ENCODE assay signal across 1 cellular context in the genomic region with DNA sequence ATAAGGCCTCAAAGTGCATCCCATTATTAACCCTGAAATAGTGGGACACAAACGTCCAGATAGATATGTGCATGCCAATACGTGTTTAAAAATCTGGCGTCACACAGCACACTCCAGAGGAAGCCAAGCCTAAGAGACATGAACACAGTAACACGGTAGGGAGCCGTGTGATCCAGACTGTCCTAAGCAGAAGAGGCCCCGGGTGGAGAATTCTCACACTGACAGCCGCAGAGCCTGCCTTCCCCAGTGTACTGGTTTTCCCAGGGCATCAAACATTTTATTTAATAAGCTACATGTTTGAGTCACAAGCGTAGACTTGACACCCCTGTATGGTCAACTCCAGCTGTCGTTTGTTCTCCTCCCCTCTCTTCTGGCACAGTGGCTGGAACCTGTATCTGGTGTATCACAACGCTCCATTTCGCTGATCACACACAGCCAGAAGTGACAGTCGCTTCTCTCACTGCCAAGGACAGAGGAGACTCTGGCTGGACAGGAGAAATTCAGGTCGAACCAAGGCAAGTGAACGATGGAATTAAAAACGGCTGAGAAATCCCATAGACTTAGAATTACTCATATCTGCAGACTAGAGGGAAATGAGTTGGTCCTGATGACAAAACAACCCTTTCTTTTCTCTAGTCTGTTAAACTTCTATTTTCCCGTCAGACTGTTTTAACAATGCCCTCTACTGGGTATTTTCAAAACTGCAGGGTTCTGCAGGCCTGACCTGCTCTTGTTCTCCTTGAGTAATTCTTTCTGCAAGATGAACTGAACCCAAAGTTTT.
TF ChIP-seq lines count a peak whose summit lies in the region.

No MANE protein-coding gene starts in this region.

TF ChIP-seq in WTC11, 78 proteins besides CTCF, POLR2A, EP300 and RAD21 (continued from another document):
- TF ChIP-seq GRHL2 (CRISPR knock-in tag; IDR thresholded peaks at IDR 0.05; ENCODE audit: insufficient replicate concordance, severe bottlenecking) (no peak), NR3C1 (CRISPR knock-in tag; conservative IDR thresholded peaks at IDR 0.05; ENCODE audit: low read depth) (no peak), ELF4 (CRISPR knock-in tag; IDR thresholded peaks at IDR 0.05; ENCODE audit: low read depth) (no peak), ZNF671 (CRISPR knock-in tag; IDR thresholded peaks at IDR 0.05) (no peak), GTF2I (CRISPR knock-in tag; conservative IDR thresholded peaks at IDR 0.05) (no peak), ZNF317 (CRISPR knock-in tag; IDR thresholded peaks at IDR 0.05; ENCODE audit: borderline replicate concordance, low read depth) (no peak)
- TF ChIP-seq, protein P1, sequence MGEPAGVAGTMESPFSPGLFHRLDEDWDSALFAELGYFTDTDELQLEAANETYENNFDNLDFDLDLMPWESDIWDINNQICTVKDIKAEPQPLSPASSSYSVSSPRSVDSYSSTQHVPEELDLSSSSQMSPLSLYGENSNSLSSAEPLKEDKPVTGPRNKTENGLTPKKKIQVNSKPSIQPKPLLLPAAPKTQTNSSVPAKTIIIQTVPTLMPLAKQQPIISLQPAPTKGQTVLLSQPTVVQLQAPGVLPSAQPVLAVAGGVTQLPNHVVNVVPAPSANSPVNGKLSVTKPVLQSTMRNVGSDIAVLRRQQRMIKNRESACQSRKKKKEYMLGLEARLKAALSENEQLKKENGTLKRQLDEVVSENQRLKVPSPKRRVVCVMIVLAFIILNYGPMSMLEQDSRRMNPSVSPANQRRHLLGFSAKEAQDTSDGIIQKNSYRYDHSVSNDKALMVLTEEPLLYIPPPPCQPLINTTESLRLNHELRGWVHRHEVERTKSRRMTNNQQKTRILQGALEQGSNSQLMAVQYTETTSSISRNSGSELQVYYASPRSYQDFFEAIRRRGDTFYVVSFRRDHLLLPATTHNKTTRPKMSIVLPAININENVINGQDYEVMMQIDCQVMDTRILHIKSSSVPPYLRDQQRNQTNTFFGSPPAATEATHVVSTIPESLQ (CRISPR knock-in tag; IDR thresholded peaks at IDR 0.05), result no peak
- TF ChIP-seq, protein P2, sequence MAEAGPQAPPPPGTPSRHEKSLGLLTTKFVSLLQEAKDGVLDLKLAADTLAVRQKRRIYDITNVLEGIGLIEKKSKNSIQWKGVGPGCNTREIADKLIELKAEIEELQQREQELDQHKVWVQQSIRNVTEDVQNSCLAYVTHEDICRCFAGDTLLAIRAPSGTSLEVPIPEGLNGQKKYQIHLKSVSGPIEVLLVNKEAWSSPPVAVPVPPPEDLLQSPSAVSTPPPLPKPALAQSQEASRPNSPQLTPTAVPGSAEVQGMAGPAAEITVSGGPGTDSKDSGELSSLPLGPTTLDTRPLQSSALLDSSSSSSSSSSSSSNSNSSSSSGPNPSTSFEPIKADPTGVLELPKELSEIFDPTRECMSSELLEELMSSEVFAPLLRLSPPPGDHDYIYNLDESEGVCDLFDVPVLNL (CRISPR knock-in tag; IDR thresholded peaks at IDR 0.05; ENCODE audit: borderline replicate concordance, low read depth), result no peak
- TF ChIP-seq, protein P3, sequence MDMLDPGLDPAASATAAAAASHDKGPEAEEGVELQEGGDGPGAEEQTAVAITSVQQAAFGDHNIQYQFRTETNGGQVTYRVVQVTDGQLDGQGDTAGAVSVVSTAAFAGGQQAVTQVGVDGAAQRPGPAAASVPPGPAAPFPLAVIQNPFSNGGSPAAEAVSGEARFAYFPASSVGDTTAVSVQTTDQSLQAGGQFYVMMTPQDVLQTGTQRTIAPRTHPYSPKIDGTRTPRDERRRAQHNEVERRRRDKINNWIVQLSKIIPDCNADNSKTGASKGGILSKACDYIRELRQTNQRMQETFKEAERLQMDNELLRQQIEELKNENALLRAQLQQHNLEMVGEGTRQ (CRISPR knock-in tag; IDR thresholded peaks at IDR 0.05), result no peak
